In the genomic region with DNA sequence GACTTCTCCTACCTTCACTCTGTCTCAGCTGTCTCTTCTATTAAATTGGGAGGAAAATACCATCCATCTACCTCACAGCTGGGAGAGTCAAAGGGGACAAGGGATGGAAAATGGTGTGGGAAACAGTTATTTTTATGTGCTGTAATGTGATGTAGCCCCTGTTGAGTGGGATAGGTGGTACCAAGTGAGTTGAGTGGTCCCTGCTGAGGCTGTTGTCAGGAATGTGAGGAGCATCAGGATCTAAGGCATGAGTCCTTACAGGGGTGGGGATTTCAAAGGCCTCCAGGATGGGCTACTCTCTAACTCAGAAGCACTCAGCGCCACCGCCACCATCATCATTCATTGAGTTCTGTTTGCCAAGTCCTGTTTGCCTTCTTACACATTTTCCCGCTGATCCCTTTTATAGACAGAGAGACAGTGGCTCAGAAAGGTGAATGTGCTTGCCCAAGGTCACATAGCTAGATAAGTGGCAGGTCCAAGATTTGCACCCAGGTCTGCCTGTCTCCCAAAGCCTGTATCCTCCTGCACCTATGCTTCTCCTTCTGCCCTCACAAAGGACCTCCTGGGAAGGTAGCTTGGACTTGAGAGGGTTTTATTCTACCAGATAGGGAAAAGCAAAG, we compare ENCODE assay signal across 1 cellular context.
TF ChIP-seq lines count a peak whose summit lies in the region.

No MANE protein-coding gene starts in this region.

TF ChIP-seq in IMR-90, 13 proteins besides CTCF, POLR2A, EP300 and RAD21 (continued from another document):
- TF ChIP-seq, protein P1, sequence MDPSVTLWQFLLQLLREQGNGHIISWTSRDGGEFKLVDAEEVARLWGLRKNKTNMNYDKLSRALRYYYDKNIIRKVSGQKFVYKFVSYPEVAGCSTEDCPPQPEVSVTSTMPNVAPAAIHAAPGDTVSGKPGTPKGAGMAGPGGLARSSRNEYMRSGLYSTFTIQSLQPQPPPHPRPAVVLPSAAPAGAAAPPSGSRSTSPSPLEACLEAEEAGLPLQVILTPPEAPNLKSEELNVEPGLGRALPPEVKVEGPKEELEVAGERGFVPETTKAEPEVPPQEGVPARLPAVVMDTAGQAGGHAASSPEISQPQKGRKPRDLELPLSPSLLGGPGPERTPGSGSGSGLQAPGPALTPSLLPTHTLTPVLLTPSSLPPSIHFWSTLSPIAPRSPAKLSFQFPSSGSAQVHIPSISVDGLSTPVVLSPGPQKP (IDR thresholded peaks at IDR 0.05; ENCODE audit: borderline replicate concordance, low read depth, low read length): no peak
- TF ChIP-seq NFE2L2 (IDR thresholded peaks at IDR 0.05; ENCODE audit: low read depth, low read length) (no peak), CHD1 (IDR thresholded peaks at IDR 0.05; ENCODE audit: low read depth, low read length) (no peak), MAZ (IDR thresholded peaks at IDR 0.05; ENCODE audit: borderline replicate concordance, low read depth, low read length) (no peak), CEBPB (IDR thresholded peaks at IDR 0.05; ENCODE audit: low read depth, low read length) (no peak), RCOR1 (IDR thresholded peaks at IDR 0.05; ENCODE audit: insufficient replicate concordance, low read length) (no peak), SMC3 (IDR thresholded peaks at IDR 0.05; ENCODE audit: low read depth, low read length) (no peak), RFX5 (IDR thresholded peaks at IDR 0.05; ENCODE audit: low read depth, low read length) (no peak)
- TF ChIP-seq, protein P2, sequence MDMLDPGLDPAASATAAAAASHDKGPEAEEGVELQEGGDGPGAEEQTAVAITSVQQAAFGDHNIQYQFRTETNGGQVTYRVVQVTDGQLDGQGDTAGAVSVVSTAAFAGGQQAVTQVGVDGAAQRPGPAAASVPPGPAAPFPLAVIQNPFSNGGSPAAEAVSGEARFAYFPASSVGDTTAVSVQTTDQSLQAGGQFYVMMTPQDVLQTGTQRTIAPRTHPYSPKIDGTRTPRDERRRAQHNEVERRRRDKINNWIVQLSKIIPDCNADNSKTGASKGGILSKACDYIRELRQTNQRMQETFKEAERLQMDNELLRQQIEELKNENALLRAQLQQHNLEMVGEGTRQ (IDR thresholded peaks at IDR 0.05; ENCODE audit: low read depth, low read length): no peak
